Comparison of ENCODE assay signal across 11 cellular contexts in genomic region chr4:87053802-87054767, GRCh38.
DNase-seq lines count a peak whose midpoint lies in the region; ATAC-seq and TF ChIP-seq lines count a peak whose summit lies in the region.
"Had no signal": no experiment of that assay in that cellular context is flagged by ENCODE, and none has a peak within 500 bp of the region (broad histone marks: within the 10 kb centered on the region; RNA-seq: fewer than 3 reads in every experiment).

No MANE protein-coding gene starts in this region.

- H3K4me1 Mint-ChIP-seq in CD4-positive, CD25-positive, alpha-beta regulatory T cell = peaks cover 41 to 64% (median 58%) of the 10 kb centered on the region in 4 donors
- peaks cover 67% of the 10 kb centered on the region for H3K4me1 Mint-ChIP-seq in HFFc6 (ENCODE audit: low read depth)

- H3K4me3 Mint-ChIP-seq in CD4-positive, CD25-positive, alpha-beta regulatory T cell = no peak overlapping the region
- H3K4me3 Mint-ChIP-seq in HFFc6 = no peak overlapping the region

- peaks cover 31% of the 10 kb centered on the region for H3K36me3 Mint-ChIP-seq in CD4-positive, CD25-positive, alpha-beta regulatory T cell
- H3K36me3 Mint-ChIP-seq in HFFc6 (ENCODE audit: low read depth) = peaks cover 19% of the 10 kb centered on the region

- H3K36me3 ChIP-seq in CD4-positive, CD25-positive, alpha-beta regulatory T cell (ENCODE audit: control insufficient read depth, insufficient read depth, low read length) = peaks cover 17% of the 10 kb centered on the region
- no peaks in the 10 kb centered on the region for H3K36me3 ChIP-seq in neutrophil

- no peaks in the 10 kb centered on the region for H3K27me3 Mint-ChIP-seq in CD4-positive, CD25-positive, alpha-beta regulatory T cell
- H3K27me3 Mint-ChIP-seq in HFFc6 (ENCODE audit: insufficient read depth) = peaks cover 2% of the 10 kb centered on the region; the same call in 1 of the 2 replicates

- peak overlapping the region; percentile 16 to 35 (median 27) for H3K27ac Mint-ChIP-seq in CD4-positive, CD25-positive, alpha-beta regulatory T cell
- H3K27ac Mint-ChIP-seq in HFFc6 = no peak overlapping the region

- peaks cover 5% of the 10 kb centered on the region for H3K4me1 ChIP-seq in CD4-positive, CD25-positive, alpha-beta regulatory T cell (ENCODE audit: control insufficient read depth, insufficient read depth, low read length, poor library complexity, severe bottlenecking)
- H3K4me1 ChIP-seq in neutrophil (ENCODE audit: control insufficient read depth in 1 of 2, insufficient read depth in 1 of 2, low read depth in 1 of 2, low read length in 1 of 2) = peaks cover 31 to 47% of the 10 kb centered on the region in 2 experiments

- H3K9me3 Mint-ChIP-seq in CD4-positive, CD25-positive, alpha-beta regulatory T cell = no peaks in the 10 kb centered on the region
- H3K9me3 Mint-ChIP-seq in HFFc6 = no peaks in the 10 kb centered on the region

- no peaks in the 10 kb centered on the region for H3K9me3 ChIP-seq in CD4-positive, CD25-positive, alpha-beta regulatory T cell (ENCODE audit: control insufficient read depth in 2 of 2, low read length in 2 of 2)
- no peaks in the 10 kb centered on the region for H3K9me3 ChIP-seq in neutrophil
- H3K9me3 ChIP-seq: Caco-2 had no signal

- TF ChIP-seq CTCF in neutrophil (IDR thresholded peaks at IDR 0.05) (no peak), HFFc6 (IDR thresholded peaks at IDR 0.05) (no peak)

- ATAC-seq in CD4-positive, CD25-positive, alpha-beta regulatory T cell (ENCODE audit: low read depth in 2 of 2) = no peak
- ATAC-seq in HG02884 (IDR thresholded peaks at IDR 0.05; ENCODE audit: unreplicated experiment) = no peak

- H3K4me3 ChIP-seq in CD4-positive, CD25-positive, alpha-beta regulatory T cell (ENCODE audit: low read depth, low read length) = no peak overlapping the region
- H3K4me3 ChIP-seq in neutrophil (ENCODE audit: low read depth in 1 of 2, low read length in 1 of 2) = no peak overlapping the region
- H3K4me3 ChIP-seq: PC-9 had no signal

- DNase-seq in CD4-positive, CD25-positive, alpha-beta regulatory T cell = no peak
- DNase-seq in NCI-H82 treated with DMSO at 0.1 percent for 48 hours (lab: John Stamatoyannopoulos, UW; ENCODE audit: unreplicated experiment) = peak; percentile 88
- no peak for DNase-seq in DMS114 treated with DMSO at 0.1 percent for 48 hours (lab: John Stamatoyannopoulos, UW; ENCODE audit: unreplicated experiment)
- DNase-seq in NCI-H446 treated with DMSO at 0.1 percent for 48 hours (lab: John Stamatoyannopoulos, UW) = no peak
- DNase-seq in HFFc6 = no peak
- DNase-seq: Caco-2, Karpas-422, PC-9 had no signal

- H3K27me3 ChIP-seq in CD4-positive, CD25-positive, alpha-beta regulatory T cell (ENCODE audit: control insufficient read depth, insufficient read depth, low read length) = no peaks in the 10 kb centered on the region
- no peaks in the 10 kb centered on the region for H3K27me3 ChIP-seq in neutrophil

- no peak overlapping the region for H3K27ac ChIP-seq in CD4-positive, CD25-positive, alpha-beta regulatory T cell (ENCODE audit: insufficient read depth, low read length, poor library complexity, severe bottlenecking)
- H3K27ac ChIP-seq in cingulate gyrus (ENCODE audit: low read depth, low read length) (peak overlapping the region; percentile 67), neutrophil (peak overlapping the region; percentile 59)
- H3K27ac ChIP-seq: PC-9 had no signal
